1 cellular context compared by ENCODE assay signal in the genomic region with DNA sequence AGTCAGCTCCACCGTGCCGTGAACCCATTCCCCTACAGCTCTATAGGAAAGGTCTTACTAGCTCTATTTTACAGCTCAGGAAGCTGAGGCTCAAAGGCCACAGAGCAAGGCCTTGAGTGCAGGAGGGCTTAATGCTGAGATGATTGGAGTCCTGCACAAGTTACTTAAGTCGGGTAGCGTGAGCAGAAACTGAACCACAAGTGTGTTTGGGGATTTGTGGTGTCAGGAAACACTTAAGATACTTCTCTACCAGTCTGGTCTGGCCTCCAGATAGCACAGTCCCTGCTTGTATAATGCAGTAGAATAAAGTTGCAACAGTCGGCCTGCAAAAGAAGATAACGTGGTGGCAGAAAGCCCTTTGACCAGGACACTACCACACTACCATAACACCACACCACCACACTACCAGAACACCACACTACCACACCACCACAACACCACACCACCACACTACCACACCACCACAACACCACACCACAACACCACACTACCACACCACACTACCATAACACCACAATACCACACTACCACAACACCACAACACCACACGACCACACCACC.
TF ChIP-seq lines count a peak whose summit lies in the region.

No MANE protein-coding gene starts in this region.

TF ChIP-seq in H1, 55 proteins besides CTCF, POLR2A, EP300 and RAD21:
- TF ChIP-seq CTBP2 (IDR thresholded peaks at IDR 0.05; ENCODE audit: borderline replicate concordance, insufficient read depth, insufficient read length, low read length) (no peak), NRF1 (IDR thresholded peaks at IDR 0.05; ENCODE audit: low read depth, low read length) (no peak), TBP (IDR thresholded peaks at IDR 0.05; ENCODE audit: low read depth, low read length) (no peak), CHD2 (IDR thresholded peaks at IDR 0.05; ENCODE audit: low read length) (no peak), RBBP5 (IDR thresholded peaks at IDR 0.05; ENCODE audit: borderline replicate concordance, low read depth, low read length) (no peak), TEAD4 (IDR thresholded peaks at IDR 0.05; ENCODE audit: low read depth, low read length) (no peak), JUND (IDR thresholded peaks at IDR 0.05; ENCODE audit: low read length) (no peak), CBX8 (IDR thresholded peaks at IDR 0.05; ENCODE audit: borderline replicate concordance, low read depth, low read length) (no peak), SIX5 (IDR thresholded peaks at IDR 0.05; ENCODE audit: low read depth, low read length) (no peak), GTF2F1 (IDR thresholded peaks at IDR 0.05; ENCODE audit: borderline replicate concordance, low read depth, low read length) (no peak)
